18 cellular contexts compared by ENCODE assay signal in the genomic region with DNA sequence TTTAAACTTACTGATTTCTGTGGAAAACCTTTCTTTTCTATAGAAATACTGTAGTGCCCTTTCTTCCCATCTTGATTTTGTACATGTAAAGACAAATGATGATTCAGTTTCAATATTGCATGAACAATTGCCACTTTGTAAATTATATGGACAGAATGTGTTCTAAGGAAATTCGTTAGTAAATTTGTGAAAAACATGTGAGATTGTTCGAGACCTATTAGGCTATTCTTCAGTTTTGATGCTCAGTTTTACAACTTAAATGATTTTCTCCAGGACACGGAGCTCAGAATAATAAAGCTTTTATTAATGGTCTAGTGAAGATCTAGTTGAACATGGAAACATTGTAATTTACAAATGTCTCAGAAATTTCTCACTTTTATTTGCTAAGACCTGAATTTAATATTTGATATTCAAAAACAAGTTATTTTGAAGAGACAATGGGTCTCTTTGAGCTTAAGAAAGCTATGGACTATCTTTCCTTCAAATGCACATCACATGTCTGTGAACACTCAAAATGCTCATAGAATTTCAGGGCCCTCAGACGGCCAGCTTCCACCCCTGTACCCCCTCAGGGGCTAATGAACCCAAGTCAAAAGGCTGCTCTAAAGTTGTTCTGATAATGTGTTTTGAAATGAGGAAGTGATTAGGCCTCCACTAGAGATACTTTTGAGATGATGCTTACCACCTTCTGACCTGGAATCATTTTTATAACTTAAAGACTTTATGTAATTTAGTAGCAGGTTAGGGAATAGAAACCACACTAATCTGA. TPM values are rescaled to one million over a fixed set of nuclear protein-coding genes. Genes with fewer than 3 reads are reported as not detected.
DNase-seq lines count a peak whose midpoint lies in the region; ATAC-seq, FAIRE-seq and TF ChIP-seq lines count a peak whose summit lies in the region.
"Had no signal": no experiment of that assay in that cellular context is flagged by ENCODE, and none has a peak within 500 bp of the region (broad histone marks: within the 10 kb centered on the region; RNA-seq: fewer than 3 reads in every experiment).

No MANE protein-coding gene starts in this region.

- 75% methylated on average over 4 of the region's 4 CpGs for WGBS in A549 (ENCODE audit: missing lambda C conversion rate)
- 86% methylated on average over 4 of the region's 4 CpGs for WGBS in prostate gland

- TF ChIP-seq POLR2A in A549 (IDR thresholded peaks at IDR 0.05; ENCODE audit: low read length) (no peak), GM12891 (IDR thresholded peaks at IDR 0.05; ENCODE audit: low read depth, low read length) (no peak), prostate gland (IDR thresholded peaks at IDR 0.05) (no peak)

- no peak for TF ChIP-seq RAD21 in A549 (conservative IDR thresholded peaks at IDR 0.05 in 1 of 2, IDR thresholded peaks at IDR 0.05 in 1 of 2)

- TF ChIP-seq CTCF in A549 (IDR thresholded peaks at IDR 0.05) (no peak), dorsolateral prefrontal cortex (IDR thresholded peaks at IDR 0.05 in 54 of 56, conservative IDR thresholded peaks at IDR 0.05 in 2 of 56; ENCODE audit: low read depth in 1 of 56, partially characterized antibody in 56 of 56) (no peak), prostate gland (IDR thresholded peaks at IDR 0.05) (no peak)

- no peak for ATAC-seq in A549

- H3K27ac ChIP-seq in A549 (no peak overlapping the region), dorsolateral prefrontal cortex (peak overlapping the region in 39 of 59 donors; percentile 0 to 77 (median 36)), prostate gland (no peak overlapping the region)

- H3K4me2 ChIP-seq in A549: no peak overlapping the region

- no peaks in the 10 kb centered on the region for H3K36me3 ChIP-seq in prostate gland
- H3K36me3 ChIP-seq: BE2C, HAP-1 had no signal

- POLR2A ChIA-PET in A549 (lab: Yijun Ruan, JAX): no interaction called here

- intact Hi-C loops in dorsolateral prefrontal cortex (cut with DNase I) (loop anchor here in 1 of 2 donors (5.0 kb wide), 1 partner anchor 151 kb away; a partner anchor contains a TSS), prostate gland (cut with DNase I) (loop anchor here (10.0 kb wide), 1 partner anchor 149 kb away; a partner anchor contains a TSS)

- TF ChIP-seq EP300 in A549 (IDR thresholded peaks at IDR 0.05): no peak

- H3K4me3 ChIP-seq in A549 (no peak overlapping the region), dorsolateral prefrontal cortex (no peak overlapping the region), prostate gland (no peak overlapping the region)
- H3K4me3 ChIP-seq: HAP-1 had no signal

- DNase-seq in A549 (ENCODE audit: low read depth in 1 of 2, low spot score in 1 of 2) (no peak), GM12891 (ENCODE audit: insufficient read length, low spot score) (no peak), MV-4-11 (lab: John Stamatoyannopoulos, UW) (peak; percentile 14), dorsolateral prefrontal cortex (no peak), mucosa of gallbladder (ENCODE audit: low spot score) (no peak), prostate gland (ENCODE audit: low spot score) (no peak), NCI-H1048 (lab: John Stamatoyannopoulos, UW) (no peak), kidney tubule cell (ENCODE audit: low spot score) (no peak)
- DNase-seq: ACHN; BE2C; C1 segment of cervical spinal cord; Calu3; CD4-positive, alpha-beta memory T cell; DMS79 treated with DMSO at 0.1 percent for 48 hours; GF-D8 had no signal

- CTCF ChIA-PET in A549 (lab: Yijun Ruan, JAX): interaction anchor here (0.6 to 4.3 kb wide), 2 partner anchors 21 to 223 kb away, joined by 3 to 16 read pairs; no protein-coding TSS in a partner anchor

- H3K4me1 ChIP-seq in A549 (no peaks in the 10 kb centered on the region), prostate gland (replicated peaks) (no peaks in the 10 kb centered on the region)
- H3K4me1 ChIP-seq: BE2C had no signal

- peak; percentile 18 for FAIRE-seq in A549 (lab: Jason Lieb, UNC)
- FAIRE-seq in GM12891 (lab: Jason Lieb, UNC): no peak
- FAIRE-seq: GM19239, H1 had no signal

- H3K27me3 ChIP-seq in dorsolateral prefrontal cortex (no peaks in the 10 kb centered on the region), prostate gland (replicated peaks; ENCODE audit: insufficient read depth) (no peaks in the 10 kb centered on the region)
- H3K27me3 ChIP-seq: BE2C had no signal

- H3K9me3 ChIP-seq in A549 (no peaks in the 10 kb centered on the region), prostate gland (no peaks in the 10 kb centered on the region)
- H3K9me3 ChIP-seq: BE2C, HAP-1 had no signal

TF ChIP-seq in A549, 52 proteins besides CTCF, POLR2A, EP300 and RAD21:
- no peak for TF ChIP-seq HDAC2 (IDR thresholded peaks at IDR 0.05)
- no peak for TF ChIP-seq TP53 (CRISPR knock-in tag; IDR thresholded peaks at IDR 0.05)
- TF ChIP-seq, protein P1, sequence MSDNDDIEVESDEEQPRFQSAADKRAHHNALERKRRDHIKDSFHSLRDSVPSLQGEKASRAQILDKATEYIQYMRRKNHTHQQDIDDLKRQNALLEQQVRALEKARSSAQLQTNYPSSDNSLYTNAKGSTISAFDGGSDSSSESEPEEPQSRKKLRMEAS (IDR thresholded peaks at IDR 0.05): no peak
- TF ChIP-seq, protein P2, sequence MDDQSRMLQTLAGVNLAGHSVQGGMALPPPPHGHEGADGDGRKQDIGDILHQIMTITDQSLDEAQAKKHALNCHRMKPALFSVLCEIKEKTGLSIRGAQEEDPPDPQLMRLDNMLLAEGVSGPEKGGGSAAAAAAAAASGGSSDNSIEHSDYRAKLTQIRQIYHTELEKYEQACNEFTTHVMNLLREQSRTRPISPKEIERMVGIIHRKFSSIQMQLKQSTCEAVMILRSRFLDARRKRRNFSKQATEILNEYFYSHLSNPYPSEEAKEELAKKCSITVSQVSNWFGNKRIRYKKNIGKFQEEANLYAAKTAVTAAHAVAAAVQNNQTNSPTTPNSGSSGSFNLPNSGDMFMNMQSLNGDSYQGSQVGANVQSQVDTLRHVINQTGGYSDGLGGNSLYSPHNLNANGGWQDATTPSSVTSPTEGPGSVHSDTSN (IDR thresholded peaks at IDR 0.05): no peak
- no peak for TF ChIP-seq KDM5A (IDR thresholded peaks at IDR 0.05)
- no peak for TF ChIP-seq SMC3 (IDR thresholded peaks at IDR 0.05)
- TF ChIP-seq RARB (CRISPR knock-in tag; IDR thresholded peaks at IDR 0.05): no peak
- no peak for TF ChIP-seq CBX8 (IDR thresholded peaks at IDR 0.05)

TF ChIP-seq in GM12891, 5 proteins besides CTCF, POLR2A, EP300 and RAD21:
- TF ChIP-seq TAF1 (IDR thresholded peaks at IDR 0.05; ENCODE audit: low read depth, low read length) (no peak), SPI1 (IDR thresholded peaks at IDR 0.05; ENCODE audit: low read depth, low read length) (peak; percentile 69)

RNA-seq across cellular contexts. Expression of a gene that starts 54.1 kb away (rescaled TPM):
- polyA plus RNA-seq in A549 (2011; rRNA removed) (5.8 and 8.5 TPM in 2 replicates), A549 (2017; fragmentation: RNase III; extraction: RNeasy Plus Mini Kit Qiagen cat#74134 plus additional on column Dnase treatment) (3.2 to 3.3 TPM (median 3.2 TPM) in 3 replicates)
- 0.82 and 0.85 TPM in 2 replicates for polyA plus RNA-seq in A549 (2012; cell fraction: cytosol; rRNA removed)
- 1.4 and 2.8 TPM in 2 replicates for polyA plus RNA-seq in A549 (2012; cell fraction: nucleus; rRNA removed)
- polyA minus RNA-seq in A549 (2011; rRNA and poly(A)+ RNA removed): 3.9 and 4.9 TPM in 2 replicates
- polyA plus RNA-seq in GM12891 (2012; ENCODE audit: low read depth, missing spikeins): 6.7 TPM
- total RNA-seq in dorsolateral prefrontal cortex (10 to 100 TPM; 20.3 to 54.9 (median 37.0) TPM), mucosa of gallbladder (9.3 TPM), prostate gland (1 to 10 TPM; 1.6 to 4.8 TPM)

Comparison
In these comparisons a context has a peak if more than half of its experiments do, and no peak if none do; other contexts are left out.
1. H3K27ac ChIP-seq: peak in dorsolateral prefrontal cortex (39 of 59); none in A549 (0 of 2) and prostate gland (0 of 2).